In the genomic region with DNA sequence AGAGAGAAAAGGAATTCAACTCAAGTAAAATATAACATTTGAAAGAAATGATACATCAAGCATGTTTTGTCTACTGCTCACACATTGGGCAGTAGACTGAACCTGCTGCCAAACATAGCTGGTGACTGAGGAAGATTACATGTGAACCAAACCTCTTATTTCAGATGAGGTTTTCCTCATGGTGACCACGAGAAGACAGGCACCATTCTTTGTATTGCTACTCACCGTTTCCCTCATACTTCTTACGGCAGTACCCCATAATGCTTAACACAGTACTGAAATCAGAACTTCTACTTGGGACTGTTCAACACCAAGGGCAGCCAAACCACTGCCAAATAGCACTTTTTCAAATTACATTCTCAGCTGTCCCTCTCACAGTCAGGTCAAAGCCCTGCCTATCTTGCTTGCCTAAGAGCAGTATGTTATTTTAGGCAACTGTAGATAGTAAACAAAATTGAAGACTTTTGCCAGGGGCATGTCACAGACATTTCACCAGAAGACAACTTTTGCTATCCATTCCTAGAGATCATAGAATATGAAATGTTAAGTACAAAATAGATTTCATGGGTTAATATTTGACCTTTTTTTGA, we compare ENCODE assay signal across 16 cellular contexts.
DNase-seq lines count a peak whose midpoint lies in the region; ATAC-seq and TF ChIP-seq lines count a peak whose summit lies in the region.
"Had no signal": no experiment of that assay in that cellular context is flagged by ENCODE, and none has a peak within 500 bp of the region (broad histone marks: within the 10 kb centered on the region; RNA-seq: fewer than 3 reads in every experiment).

No MANE protein-coding gene starts in this region.

- H3K27ac ChIP-seq in right cardiac atrium (ENCODE audit: low read length): peak overlapping the region; percentile 52
- H3K27ac ChIP-seq in breast epithelium: no peak overlapping the region
- H3K27ac ChIP-seq: A549 had no signal

- H3K36me3 ChIP-seq in breast epithelium: no peaks in the 10 kb centered on the region

- H3K9me3 ChIP-seq in right cardiac atrium (ENCODE audit: control insufficient read depth, low read length) (no peaks in the 10 kb centered on the region), breast epithelium (no peaks in the 10 kb centered on the region)
- H3K9me3 ChIP-seq: A549 had no signal

- DNase-seq in AG10803 (ENCODE audit: low read depth) (peak; percentile 75), GM12865 (ENCODE audit: low read depth) (peak; percentile 18), astrocyte of the spinal cord (ENCODE audit: low read depth, low spot score) (peak; percentile 1), right cardiac atrium (no peak), COR-L47 (lab: John Stamatoyannopoulos, UW) (no peak), breast epithelium (ENCODE audit: low spot score in 2 of 2) (no peak), D341Med (ENCODE audit: low spot score) (no peak)
- DNase-seq: DMS79 treated with DMSO at 0.1 percent for 48 hours, GOT3, NCI-H1105, NCI-H1694 treated with DMSO at 0.1 percent for 48 hours, NCI-H226, NCI-H524 treated with DMSO at 0.1 percent for 48 hours, SIG-M5 had no signal

- H3K27me3 ChIP-seq in right cardiac atrium (ENCODE audit: control insufficient read depth, insufficient read depth) (no peaks in the 10 kb centered on the region), breast epithelium (no peaks in the 10 kb centered on the region)

- WGBS in right cardiac atrium: 55% methylated on average over 3 of the region's 3 CpGs

- peak in 1 of 2 donors; percentile 76 for ATAC-seq in right cardiac atrium
- no peak for ATAC-seq in HG02571 (IDR thresholded peaks at IDR 0.05; ENCODE audit: unreplicated experiment)
- ATAC-seq: A549 had no signal

- in situ Hi-C loops in astrocyte of the spinal cord (cut with HindIII; ENCODE audit: low sequenced_read_pairs): no loop called here

- intact Hi-C loops in right cardiac atrium (cut with DNase I) (no loop called here), breast epithelium (cut with DNase I; ENCODE audit: low total_unique reads) (no loop called here)

- TF ChIP-seq POLR2A in breast epithelium (IDR thresholded peaks at IDR 0.05): no peak

- H3K4me1 ChIP-seq in right cardiac atrium (ENCODE audit: control insufficient read depth, insufficient read depth, low read length) (no peaks in the 10 kb centered on the region), breast epithelium (no peaks in the 10 kb centered on the region)
- H3K4me1 ChIP-seq: A549 had no signal

- TF ChIP-seq CTCF in AG10803 (conservative IDR thresholded peaks at IDR 0.05; ENCODE audit: low read length) (no peak), GM12865 (IDR thresholded peaks at IDR 0.05; ENCODE audit: insufficient read depth, low read depth, low read length, missing control alignments) (no peak), astrocyte of the spinal cord (IDR thresholded peaks at IDR 0.05; ENCODE audit: low read depth, low read length) (no peak), breast epithelium (IDR thresholded peaks at IDR 0.05) (no peak)

- H3K4me3 ChIP-seq in AG10803 (ENCODE audit: low read length): no peak overlapping the region
- H3K4me3 ChIP-seq in GM12865 (ENCODE audit: low read depth, low read length): no peak overlapping the region
- H3K4me3 ChIP-seq in astrocyte of the spinal cord (ENCODE audit: low read depth, low read length): no peak overlapping the region
- no peak overlapping the region for H3K4me3 ChIP-seq in right cardiac atrium (ENCODE audit: low read length)
- no peak overlapping the region for H3K4me3 ChIP-seq in breast epithelium
- H3K4me3 ChIP-seq: A549 had no signal

Comparison
In these comparisons a context has a peak if more than half of its experiments do, and no peak if none do; other contexts are left out.
1. DNase-seq: peak in AG10803 (single experiment), GM12865 (single experiment) and astrocyte of the spinal cord (single experiment); none in right cardiac atrium (0 of 3), COR-L47 (single experiment), breast epithelium (0 of 2) and D341Med (single experiment).